ENCODE assay signal across 1 cellular context in the genomic region with DNA sequence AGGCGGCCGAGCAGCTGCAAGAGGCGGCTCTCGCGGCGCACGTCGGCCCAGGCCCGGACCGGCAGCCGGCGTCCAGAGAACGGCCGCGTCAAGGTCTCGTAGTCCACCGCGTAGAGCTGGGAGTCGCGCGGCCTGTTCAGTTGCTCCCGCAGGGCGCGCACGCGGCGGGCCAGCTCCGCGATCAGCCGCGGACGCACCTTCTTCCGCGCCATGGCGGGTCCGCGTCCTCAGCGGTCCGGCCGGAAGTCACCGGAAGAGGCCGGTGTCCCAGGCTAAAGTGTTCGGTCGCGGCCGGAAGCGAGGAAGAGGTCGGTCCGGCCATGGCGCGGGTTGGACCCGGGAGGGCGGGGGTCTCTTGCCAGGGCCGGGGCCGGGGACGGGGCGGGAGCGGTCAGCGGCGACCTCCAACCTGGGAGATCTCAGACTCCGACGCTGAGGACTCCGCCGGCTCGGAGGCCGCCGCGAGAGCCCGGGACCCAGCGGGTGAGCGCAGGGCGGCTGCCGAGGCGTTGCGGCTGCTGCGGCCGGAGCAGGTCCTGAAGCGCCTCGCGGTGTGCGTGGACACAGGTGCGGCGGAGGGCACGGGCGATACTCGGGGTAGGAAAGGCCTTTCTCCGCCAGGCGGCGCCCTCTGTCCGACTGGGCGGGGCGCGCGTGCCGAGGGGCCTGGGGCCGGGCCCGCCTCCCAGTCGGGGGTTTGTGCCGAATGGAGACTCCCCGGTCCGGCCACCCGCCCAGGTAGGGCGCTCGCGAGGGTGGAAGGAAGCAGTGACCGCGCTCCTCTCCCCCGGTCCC.
TF ChIP-seq lines count a peak whose summit lies in the region.

A gene (minus strand): TSS at position 227 of the 795 bp plus-strand sequence. CDS start 15 bp downstream, at position 212.

TF ChIP-seq in HepG2, 621 proteins besides CTCF, POLR2A, EP300 and RAD21 (continued from another document and continues in another):
- TF ChIP-seq, protein P1, sequence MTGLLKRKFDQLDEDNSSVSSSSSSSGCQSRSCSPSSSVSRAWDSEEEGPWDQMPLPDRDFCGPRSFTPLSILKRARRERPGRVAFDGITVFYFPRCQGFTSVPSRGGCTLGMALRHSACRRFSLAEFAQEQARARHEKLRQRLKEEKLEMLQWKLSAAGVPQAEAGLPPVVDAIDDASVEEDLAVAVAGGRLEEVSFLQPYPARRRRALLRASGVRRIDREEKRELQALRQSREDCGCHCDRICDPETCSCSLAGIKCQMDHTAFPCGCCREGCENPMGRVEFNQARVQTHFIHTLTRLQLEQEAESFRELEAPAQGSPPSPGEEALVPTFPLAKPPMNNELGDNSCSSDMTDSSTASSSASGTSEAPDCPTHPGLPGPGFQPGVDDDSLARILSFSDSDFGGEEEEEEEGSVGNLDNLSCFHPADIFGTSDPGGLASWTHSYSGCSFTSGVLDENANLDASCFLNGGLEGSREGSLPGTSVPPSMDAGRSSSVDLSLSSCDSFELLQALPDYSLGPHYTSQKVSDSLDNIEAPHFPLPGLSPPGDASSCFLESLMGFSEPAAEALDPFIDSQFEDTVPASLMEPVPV (CRISPR knock-in tag; IDR thresholded peaks at IDR 0.05): peak; percentile 77; the same call in 1 of the 2 replicates
- TF ChIP-seq SPEN (CRISPR knock-in tag; IDR thresholded peaks at IDR 0.05; ENCODE audit: low read depth) (peak; percentile 92), ZNF251 (CRISPR knock-in tag; IDR thresholded peaks at IDR 0.05) (no peak; the same call in 1 of the 2 replicates), TBL1XR1 (IDR thresholded peaks at IDR 0.05; ENCODE audit: borderline replicate concordance, low read length, partially characterized antibody) (no peak), ZNF124 (CRISPR knock-in tag; IDR thresholded peaks at IDR 0.05) (peak; percentile 57; the same call in 1 of the 2 replicates), HOXA9 (CRISPR knock-in tag; IDR thresholded peaks at IDR 0.05; ENCODE audit: borderline replicate concordance) (peak; percentile 88; the same call in 1 of the 2 replicates), NKX3-1 (CRISPR knock-in tag; IDR thresholded peaks at IDR 0.05) (peak; percentile 94), CCAR2 (optimal IDR thresholded peaks at IDR 0.05; ENCODE audit: low read depth, low read length) (no peak), ERF (CRISPR knock-in tag; IDR thresholded peaks at IDR 0.05) (peak; percentile 94; the same call in 1 of the 2 replicates), ESRRA (CRISPR knock-in tag; IDR thresholded peaks at IDR 0.05; ENCODE audit: low read depth) (peak; percentile 50; the same call in 1 of the 2 replicates), MAFG (CRISPR knock-in tag; IDR thresholded peaks at IDR 0.05) (no peak), CCDC6 (CRISPR knock-in tag; IDR thresholded peaks at IDR 0.05) (peak; percentile 87), BRCA1 (CRISPR knock-in tag; IDR thresholded peaks at IDR 0.05) (no peak; the same call in 1 of the 2 replicates), HCFC1 (IDR thresholded peaks at IDR 0.05; ENCODE audit: low read depth, low read length) (peak; percentile 74), ZNF567 (CRISPR knock-in tag; IDR thresholded peaks at IDR 0.05; ENCODE audit: borderline replicate concordance) (no peak), ZNF510 (CRISPR knock-in tag; IDR thresholded peaks at IDR 0.05; ENCODE audit: low read depth) (no peak), HNF4G (IDR thresholded peaks at IDR 0.05; ENCODE audit: borderline replicate concordance, low read depth, low read length) (peak; percentile 15; the same call in 1 of the 2 replicates), HNF4G (CRISPR knock-in tag; IDR thresholded peaks at IDR 0.05; ENCODE audit: borderline replicate concordance, low read depth) (0 out of 2 replicates have a peak, but pooled peaks have one; percentile 35), TBX2 (CRISPR knock-in tag; IDR thresholded peaks at IDR 0.05; ENCODE audit: borderline replicate concordance) (peak; percentile 60; the same call in 1 of the 2 replicates), MEIS1 (CRISPR knock-in tag; IDR thresholded peaks at IDR 0.05; ENCODE audit: borderline replicate concordance) (no peak; the same call in 1 of the 2 replicates), ZFP90 (CRISPR knock-in tag; IDR thresholded peaks at IDR 0.05; ENCODE audit: borderline replicate concordance) (peak; percentile 86), TGIF2 (CRISPR knock-in tag; IDR thresholded peaks at IDR 0.05) (peak; percentile 74), ZNF615 (CRISPR knock-in tag; IDR thresholded peaks at IDR 0.05; ENCODE audit: borderline replicate concordance) (no peak), HMG20A (CRISPR knock-in tag; IDR thresholded peaks at IDR 0.05; ENCODE audit: borderline replicate concordance) (0 out of 2 replicates have a peak, but pooled peaks have one; percentile 22), KLF13 (CRISPR knock-in tag; IDR thresholded peaks at IDR 0.05) (peak; percentile 92; the same call in 1 of the 2 replicates), ZNF296 (CRISPR knock-in tag; conservative IDR thresholded peaks at IDR 0.05) (no peak), KLF15 (CRISPR knock-in tag; IDR thresholded peaks at IDR 0.05; ENCODE audit: borderline replicate concordance) (0 out of 2 replicates have a peak, but pooled peaks have one; percentile 41), ZNF317 (CRISPR knock-in tag; IDR thresholded peaks at IDR 0.05) (no peak), HDAC1 (CRISPR knock-in tag; IDR thresholded peaks at IDR 0.05) (peak; percentile 85; the same call in 1 of the 2 replicates), ASH2L (IDR thresholded peaks at IDR 0.05; ENCODE audit: insufficient read length, low read depth, low read length) (peak; percentile 77), JUND (CRISPR knock-in tag; IDR thresholded peaks at IDR 0.05) (peak; percentile 58), REL (CRISPR knock-in tag; conservative IDR thresholded peaks at IDR 0.05) (0 out of 2 replicates have a peak, but pooled peaks have one; percentile 44), POLR2AphosphoS2 (IDR thresholded peaks at IDR 0.05; ENCODE audit: low read depth, low read length) (no peak), PHF5A (CRISPR knock-in tag; IDR thresholded peaks at IDR 0.05; ENCODE audit: low read depth, unreplicated experiment) (peak; percentile 89), ZNF747 (CRISPR knock-in tag; IDR thresholded peaks at IDR 0.05; ENCODE audit: borderline replicate concordance) (peak; percentile 63)
- TF ChIP-seq, protein P2, sequence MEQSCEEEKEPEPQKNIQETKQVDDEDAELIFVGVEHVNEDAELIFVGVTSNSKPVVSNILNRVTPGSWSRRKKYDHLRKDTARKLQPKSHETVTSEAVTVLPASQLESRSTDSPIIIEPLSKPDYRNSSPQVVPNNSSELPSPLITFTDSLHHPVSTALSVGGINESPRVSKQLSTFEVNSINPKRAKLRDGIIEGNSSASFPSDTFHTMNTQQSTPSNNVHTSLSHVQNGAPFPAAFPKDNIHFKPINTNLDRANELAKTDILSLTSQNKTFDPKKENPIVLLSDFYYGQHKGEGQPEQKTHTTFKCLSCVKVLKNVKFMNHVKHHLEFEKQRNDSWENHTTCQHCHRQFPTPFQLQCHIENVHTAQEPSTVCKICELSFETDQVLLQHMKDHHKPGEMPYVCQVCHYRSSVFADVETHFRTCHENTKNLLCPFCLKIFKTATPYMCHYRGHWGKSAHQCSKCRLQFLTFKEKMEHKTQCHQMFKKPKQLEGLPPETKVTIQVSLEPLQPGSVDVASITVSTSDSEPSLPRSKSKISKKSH (CRISPR knock-in tag; IDR thresholded peaks at IDR 0.05; ENCODE audit: borderline replicate concordance): no peak
- TF ChIP-seq, protein P3, sequence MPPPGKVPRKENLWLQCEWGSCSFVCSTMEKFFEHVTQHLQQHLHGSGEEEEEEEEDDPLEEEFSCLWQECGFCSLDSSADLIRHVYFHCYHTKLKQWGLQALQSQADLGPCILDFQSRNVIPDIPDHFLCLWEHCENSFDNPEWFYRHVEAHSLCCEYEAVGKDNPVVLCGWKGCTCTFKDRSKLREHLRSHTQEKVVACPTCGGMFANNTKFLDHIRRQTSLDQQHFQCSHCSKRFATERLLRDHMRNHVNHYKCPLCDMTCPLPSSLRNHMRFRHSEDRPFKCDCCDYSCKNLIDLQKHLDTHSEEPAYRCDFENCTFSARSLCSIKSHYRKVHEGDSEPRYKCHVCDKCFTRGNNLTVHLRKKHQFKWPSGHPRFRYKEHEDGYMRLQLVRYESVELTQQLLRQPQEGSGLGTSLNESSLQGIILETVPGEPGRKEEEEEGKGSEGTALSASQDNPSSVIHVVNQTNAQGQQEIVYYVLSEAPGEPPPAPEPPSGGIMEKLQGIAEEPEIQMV (CRISPR knock-in tag; IDR thresholded peaks at IDR 0.05; ENCODE audit: low read depth): peak; percentile 96
- TF ChIP-seq, protein P4, sequence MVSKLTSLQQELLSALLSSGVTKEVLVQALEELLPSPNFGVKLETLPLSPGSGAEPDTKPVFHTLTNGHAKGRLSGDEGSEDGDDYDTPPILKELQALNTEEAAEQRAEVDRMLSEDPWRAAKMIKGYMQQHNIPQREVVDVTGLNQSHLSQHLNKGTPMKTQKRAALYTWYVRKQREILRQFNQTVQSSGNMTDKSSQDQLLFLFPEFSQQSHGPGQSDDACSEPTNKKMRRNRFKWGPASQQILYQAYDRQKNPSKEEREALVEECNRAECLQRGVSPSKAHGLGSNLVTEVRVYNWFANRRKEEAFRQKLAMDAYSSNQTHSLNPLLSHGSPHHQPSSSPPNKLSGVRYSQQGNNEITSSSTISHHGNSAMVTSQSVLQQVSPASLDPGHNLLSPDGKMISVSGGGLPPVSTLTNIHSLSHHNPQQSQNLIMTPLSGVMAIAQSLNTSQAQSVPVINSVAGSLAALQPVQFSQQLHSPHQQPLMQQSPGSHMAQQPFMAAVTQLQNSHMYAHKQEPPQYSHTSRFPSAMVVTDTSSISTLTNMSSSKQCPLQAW (CRISPR knock-in tag; IDR thresholded peaks at IDR 0.05): no peak
- TF ChIP-seq, protein P5, sequence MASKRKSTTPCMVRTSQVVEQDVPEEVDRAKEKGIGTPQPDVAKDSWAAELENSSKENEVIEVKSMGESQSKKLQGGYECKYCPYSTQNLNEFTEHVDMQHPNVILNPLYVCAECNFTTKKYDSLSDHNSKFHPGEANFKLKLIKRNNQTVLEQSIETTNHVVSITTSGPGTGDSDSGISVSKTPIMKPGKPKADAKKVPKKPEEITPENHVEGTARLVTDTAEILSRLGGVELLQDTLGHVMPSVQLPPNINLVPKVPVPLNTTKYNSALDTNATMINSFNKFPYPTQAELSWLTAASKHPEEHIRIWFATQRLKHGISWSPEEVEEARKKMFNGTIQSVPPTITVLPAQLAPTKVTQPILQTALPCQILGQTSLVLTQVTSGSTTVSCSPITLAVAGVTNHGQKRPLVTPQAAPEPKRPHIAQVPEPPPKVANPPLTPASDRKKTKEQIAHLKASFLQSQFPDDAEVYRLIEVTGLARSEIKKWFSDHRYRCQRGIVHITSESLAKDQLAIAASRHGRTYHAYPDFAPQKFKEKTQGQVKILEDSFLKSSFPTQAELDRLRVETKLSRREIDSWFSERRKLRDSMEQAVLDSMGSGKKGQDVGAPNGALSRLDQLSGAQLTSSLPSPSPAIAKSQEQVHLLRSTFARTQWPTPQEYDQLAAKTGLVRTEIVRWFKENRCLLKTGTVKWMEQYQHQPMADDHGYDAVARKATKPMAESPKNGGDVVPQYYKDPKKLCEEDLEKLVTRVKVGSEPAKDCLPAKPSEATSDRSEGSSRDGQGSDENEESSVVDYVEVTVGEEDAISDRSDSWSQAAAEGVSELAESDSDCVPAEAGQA (IDR thresholded peaks at IDR 0.05; ENCODE audit: low read depth): peak; percentile 78; the same call in 1 of the 2 replicates
- TF ChIP-seq, protein P5 (CRISPR knock-in tag; IDR thresholded peaks at IDR 0.05; ENCODE audit: borderline replicate concordance): no peak
- TF ChIP-seq, protein P6, sequence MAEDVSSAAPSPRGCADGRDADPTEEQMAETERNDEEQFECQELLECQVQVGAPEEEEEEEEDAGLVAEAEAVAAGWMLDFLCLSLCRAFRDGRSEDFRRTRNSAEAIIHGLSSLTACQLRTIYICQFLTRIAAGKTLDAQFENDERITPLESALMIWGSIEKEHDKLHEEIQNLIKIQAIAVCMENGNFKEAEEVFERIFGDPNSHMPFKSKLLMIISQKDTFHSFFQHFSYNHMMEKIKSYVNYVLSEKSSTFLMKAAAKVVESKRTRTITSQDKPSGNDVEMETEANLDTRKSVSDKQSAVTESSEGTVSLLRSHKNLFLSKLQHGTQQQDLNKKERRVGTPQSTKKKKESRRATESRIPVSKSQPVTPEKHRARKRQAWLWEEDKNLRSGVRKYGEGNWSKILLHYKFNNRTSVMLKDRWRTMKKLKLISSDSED (CRISPR knock-in tag; IDR thresholded peaks at IDR 0.05): no peak
- TF ChIP-seq, protein P7, sequence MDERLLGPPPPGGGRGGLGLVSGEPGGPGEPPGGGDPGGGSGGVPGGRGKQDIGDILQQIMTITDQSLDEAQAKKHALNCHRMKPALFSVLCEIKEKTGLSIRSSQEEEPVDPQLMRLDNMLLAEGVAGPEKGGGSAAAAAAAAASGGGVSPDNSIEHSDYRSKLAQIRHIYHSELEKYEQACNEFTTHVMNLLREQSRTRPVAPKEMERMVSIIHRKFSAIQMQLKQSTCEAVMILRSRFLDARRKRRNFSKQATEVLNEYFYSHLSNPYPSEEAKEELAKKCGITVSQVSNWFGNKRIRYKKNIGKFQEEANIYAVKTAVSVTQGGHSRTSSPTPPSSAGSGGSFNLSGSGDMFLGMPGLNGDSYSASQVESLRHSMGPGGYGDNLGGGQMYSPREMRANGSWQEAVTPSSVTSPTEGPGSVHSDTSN (CRISPR knock-in tag; IDR thresholded peaks at IDR 0.05): no peak
- TF ChIP-seq, protein P8, sequence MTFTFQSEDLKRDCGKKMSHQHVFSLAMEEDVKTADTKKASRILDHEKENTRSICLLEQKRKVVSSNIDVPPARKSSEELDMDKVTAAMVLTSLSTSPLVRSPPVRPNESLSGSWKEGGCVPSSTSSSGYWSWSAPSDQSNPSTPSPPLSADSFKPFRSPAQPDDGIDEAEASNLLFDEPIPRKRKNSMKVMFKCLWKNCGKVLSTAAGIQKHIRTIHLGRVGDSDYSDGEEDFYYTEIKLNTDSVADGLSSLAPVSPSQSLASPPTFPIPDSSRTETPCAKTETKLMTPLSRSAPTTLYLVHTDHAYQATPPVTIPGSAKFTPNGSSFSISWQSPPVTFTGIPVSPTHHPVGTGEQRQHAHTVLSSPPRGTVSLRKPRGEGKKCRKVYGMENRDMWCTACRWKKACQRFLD (CRISPR knock-in tag; IDR thresholded peaks at IDR 0.05; ENCODE audit: borderline replicate concordance): peak; percentile 63
